In genomic region chr10:60808031-60808430, GRCh38 we compare ENCODE assay signal across 25 cellular contexts.
"Had no signal": no experiment of that assay in that cellular context is flagged by ENCODE, and none has a peak within 500 bp of the region (broad histone marks: within the 10 kb centered on the region; RNA-seq: fewer than 3 reads in every experiment).

No MANE protein-coding gene starts in this region.

- H3K36me3 ChIP-seq: SJCRH30 had no signal

- H3K27ac ChIP-seq: KMS-11, SJCRH30 had no signal

- H3K27me3 Mint-ChIP-seq: T-cell had no signal

- H3K4me3 ChIP-seq: SJCRH30 had no signal

- H3K9me3 Mint-ChIP-seq: T-cell; T-helper 1 cell treated with Interleukin-12 subunit alpha and Interleukin-12 subunit beta and Interleukin-4 antibody, amounts not matched to agents 30 μg/mL and 1 μg/mL, for 36 hours had no signal

- H3K4me2 ChIP-seq: KMS-11 had no signal

- H3K27me3 ChIP-seq: SJCRH30 had no signal

- H3K4me1 Mint-ChIP-seq: T-cell had no signal

- ATAC-seq: HepG2, Panc1, Right ventricle myocardium inferior, T-cell had no signal

- H3K27ac Mint-ChIP-seq: T-cell; T-helper 1 cell treated with Interleukin-12 subunit alpha and Interleukin-12 subunit beta and Interleukin-4 antibody, amounts not matched to agents 30 μg/mL and 1 μg/mL, for 36 hours had no signal

- DNase-seq: IMR-90, Kasumi-1, MV-4-11, NCI-H1048, NCI-H1105, NCI-H1417, NCI-H1436 treated with DMSO at 0.1 percent for 48 hours, NCI-H1694, NCI-H187 treated with DMSO at 0.1 percent for 48 hours, NCI-H2029 treated with DMSO at 0.1 percent for 48 hours, NCI-H2171 treated with DMSO at 0.1 percent for 48 hours, NCI-H345, NCI-H446 treated with DMSO at 0.1 percent for 48 hours, NCI-H510A treated with DMSO at 0.1 percent for 48 hours, NCI-H526 treated with DMSO at 0.1 percent for 48 hours, NCI-H774, SHP77 treated with DMSO at 0.1 percent for 48 hours, SJCRH30, SW 1271, T-cell had no signal

- H3K36me3 Mint-ChIP-seq: T-cell had no signal

- H3K4me3 Mint-ChIP-seq: T-cell; T-helper 1 cell treated with Interleukin-12 subunit alpha and Interleukin-12 subunit beta and Interleukin-4 antibody, amounts not matched to agents 30 μg/mL and 1 μg/mL, for 36 hours had no signal

- H3K4me1 ChIP-seq: SJCRH30 had no signal

- H3K9me3 ChIP-seq: SJCRH30 had no signal

- H3K9ac ChIP-seq: KMS-11 had no signal
